Comparison of ENCODE assay signal across 1 cellular context in the genomic region with DNA sequence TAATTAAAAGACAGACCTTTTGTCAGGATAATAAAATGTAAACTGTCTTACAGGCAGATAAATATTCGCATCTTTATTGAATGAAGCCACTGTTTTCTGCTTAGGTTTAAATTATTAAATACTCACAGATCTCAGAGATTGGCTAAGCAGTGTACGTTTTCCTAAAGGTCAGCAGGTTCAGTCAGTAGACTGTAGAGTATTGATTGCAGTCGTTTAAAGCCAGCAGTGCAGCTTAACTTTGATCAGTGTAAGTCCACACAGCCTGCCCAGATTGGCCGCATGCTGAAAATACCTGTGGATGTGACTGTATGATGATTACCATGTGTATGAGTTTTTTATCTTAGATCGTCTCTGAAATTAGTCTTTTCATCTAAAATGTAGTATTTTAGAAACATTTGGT.
TF ChIP-seq lines count a peak whose summit lies in the region.

No MANE protein-coding gene starts in this region.

TF ChIP-seq in liver, 16 proteins besides CTCF, POLR2A, EP300 and RAD21 (continued from another document):
- TF ChIP-seq, protein P1, sequence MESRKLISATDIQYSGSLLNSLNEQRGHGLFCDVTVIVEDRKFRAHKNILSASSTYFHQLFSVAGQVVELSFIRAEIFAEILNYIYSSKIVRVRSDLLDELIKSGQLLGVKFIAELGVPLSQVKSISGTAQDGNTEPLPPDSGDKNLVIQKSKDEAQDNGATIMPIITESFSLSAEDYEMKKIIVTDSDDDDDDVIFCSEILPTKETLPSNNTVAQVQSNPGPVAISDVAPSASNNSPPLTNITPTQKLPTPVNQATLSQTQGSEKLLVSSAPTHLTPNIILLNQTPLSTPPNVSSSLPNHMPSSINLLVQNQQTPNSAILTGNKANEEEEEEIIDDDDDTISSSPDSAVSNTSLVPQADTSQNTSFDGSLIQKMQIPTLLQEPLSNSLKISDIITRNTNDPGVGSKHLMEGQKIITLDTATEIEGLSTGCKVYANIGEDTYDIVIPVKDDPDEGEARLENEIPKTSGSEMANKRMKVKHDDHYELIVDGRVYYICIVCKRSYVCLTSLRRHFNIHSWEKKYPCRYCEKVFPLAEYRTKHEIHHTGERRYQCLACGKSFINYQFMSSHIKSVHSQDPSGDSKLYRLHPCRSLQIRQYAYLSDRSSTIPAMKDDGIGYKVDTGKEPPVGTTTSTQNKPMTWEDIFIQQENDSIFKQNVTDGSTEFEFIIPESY (IDR thresholded peaks at IDR 0.05): no peak
- TF ChIP-seq YY1 (IDR thresholded peaks at IDR 0.05) (no peak), HNF4A (conservative IDR thresholded peaks at IDR 0.05) (peak; percentile 46 to 58), HNF4G (IDR thresholded peaks at IDR 0.05) (no peak)
